Comparison of ENCODE assay signal across 1 cellular context in genomic region chr1:111754964-111755320, GRCh38.
TF ChIP-seq lines count a peak whose summit lies in the region.

No MANE protein-coding gene starts in this region.

TF ChIP-seq in K562, 482 proteins besides CTCF, POLR2A, EP300 and RAD21 (continued from another document and continues in another):
- no peak for TF ChIP-seq CBX8 (IDR thresholded peaks at IDR 0.05; ENCODE audit: borderline replicate concordance, extremely low read depth, low read depth, low read length, poor library complexity, severe bottlenecking)
- TF ChIP-seq HMGN3 (IDR thresholded peaks at IDR 0.05; ENCODE audit: borderline replicate concordance, extremely low read depth, insufficient read length, low read depth, low read length) = no peak
- no peak for TF ChIP-seq ATF3 (IDR thresholded peaks at IDR 0.05)
- TF ChIP-seq ATF3 (CRISPR knock-in tag; conservative IDR thresholded peaks at IDR 0.05) = 0 out of 2 replicates have a peak, but pooled peaks have one; percentile 1
- peak; percentile 90; the same call in 1 of the 2 replicates for TF ChIP-seq HNRNPUL1 (IDR thresholded peaks at IDR 0.05; ENCODE audit: low read length)
- TF ChIP-seq RCOR1 (IDR thresholded peaks at IDR 0.05; ENCODE audit: borderline replicate concordance in 1 of 2, low read depth in 2 of 2, low read length in 2 of 2) = peak in 1 of 2 experiments; percentile 92; a peak in 2 of 4 replicates
- TF ChIP-seq CHD7 (IDR thresholded peaks at IDR 0.05; ENCODE audit: low read depth, low read length) = no peak
- TF ChIP-seq GATA2 (CRISPR knock-in tag; IDR thresholded peaks at IDR 0.05) = peak; percentile 26; the same call in 1 of the 2 replicates
- TF ChIP-seq MEIS2 (IDR thresholded peaks at IDR 0.05; ENCODE audit: partially characterized antibody) = no peak
- no peak for TF ChIP-seq ELF1 (tag; IDR thresholded peaks at IDR 0.05)
- no peak for TF ChIP-seq FOXA3 (CRISPR knock-in tag; conservative IDR thresholded peaks at IDR 0.05 in 1 of 2, IDR thresholded peaks at IDR 0.05 in 1 of 2)
- no peak for TF ChIP-seq ZNF695 (CRISPR knock-in tag; IDR thresholded peaks at IDR 0.05)
- no peak for TF ChIP-seq SMC3 (conservative IDR thresholded peaks at IDR 0.05; ENCODE audit: insufficient read depth, low read depth, low read length)
- peak in 1 of 2 experiments; percentile 25 for TF ChIP-seq AFF1 (IDR thresholded peaks at IDR 0.05; ENCODE audit: low read depth in 1 of 2, partially characterized antibody in 2 of 2)
- TF ChIP-seq CUX1 (CRISPR knock-in tag; IDR thresholded peaks at IDR 0.05) = no peak
- TF ChIP-seq CREB5 (CRISPR knock-in tag; IDR thresholded peaks at IDR 0.05) = no peak
- no peak for TF ChIP-seq CTCFL (IDR thresholded peaks at IDR 0.05; ENCODE audit: borderline replicate concordance, insufficient read depth, low read depth, low read length, poor library complexity, severe bottlenecking)
- TF ChIP-seq THAP7 (CRISPR knock-in tag; IDR thresholded peaks at IDR 0.05) = 0 out of 2 replicates have a peak, but pooled peaks have one; percentile 11
- no peak for TF ChIP-seq L3MBTL2 (IDR thresholded peaks at IDR 0.05)
- no peak for TF ChIP-seq C11orf30 (IDR thresholded peaks at IDR 0.05; ENCODE audit: low read depth)
- no peak for TF ChIP-seq ELK3 (CRISPR knock-in tag; IDR thresholded peaks at IDR 0.05)
- TF ChIP-seq HLTF (IDR thresholded peaks at IDR 0.05) = no peak
- no peak for TF ChIP-seq CEBPB (tag; IDR thresholded peaks at IDR 0.05)
- no peak for TF ChIP-seq ERF (CRISPR knock-in tag; IDR thresholded peaks at IDR 0.05)
